8 cellular contexts compared by ENCODE assay signal in genomic region chr2:119544075-119545031, GRCh38. TPM values are rescaled to one million over a fixed set of nuclear protein-coding genes. Genes with fewer than 3 reads are reported as not detected.
DNase-seq lines count a peak whose midpoint lies in the region; ATAC-seq and TF ChIP-seq lines count a peak whose summit lies in the region.

Gene CFAP221, plus strand, starts transcription at chr2:119544449. Its CDS starts 1,683 bp downstream, at chr2:119546132.

- DNase-seq in GM10248 (ENCODE audit: extremely low spot score), result peak; percentile 64
- peak; percentile 44 for DNase-seq in NCI-H2029 treated with DMSO at 0.1 percent for 48 hours (lab: John Stamatoyannopoulos, UW)
- peak; percentile 54 for DNase-seq in activated CD8-positive, alpha-beta memory T cell treated with anti-CD3 and anti-CD28 coated beads, Interleukin-2, amount 10 ng/mL, durations not matched to agents 7 days and 5 days
- peak; percentile 77 for DNase-seq in stimulated activated CD8-positive, alpha-beta memory T cell treated with anti-CD3 and anti-CD28 coated beads, Interleukin-4, amount 100 ng/mL, for 48 hours
- no peak for DNase-seq in NK-92 treated with Interleukin-12 subunit alpha and Interleukin-12 subunit beta, amount 100 ng/mL, for 24 hours (lab: John Stamatoyannopoulos, UW)

- H3K27ac ChIP-seq in esophagus (ENCODE audit: low read depth in 2 of 2, low read length in 1 of 2), result no peak within 1 kb of the TSS

- H3K4me3 Mint-ChIP-seq in activated CD8-positive, alpha-beta memory T cell treated with anti-CD3 and anti-CD28 coated beads, Interleukin-2, amount 10 ng/mL, durations not matched to agents 7 days and 5 days, result peak within 1 kb of the TSS; percentile 38

- CTCF ChIA-PET in GM10248 (lab: Yijun Ruan, JAX), result no interaction called here
- CTCF ChIA-PET in activated CD8-positive, alpha-beta memory T cell treated with anti-CD3 and anti-CD28 coated beads, Interleukin-2, amount 10 ng/mL, durations not matched to agents 7 days and 5 days (lab: Charles Lee), result no interaction called here

- H3K36me3 ChIP-seq in esophagus (ENCODE audit: control insufficient read depth in 2 of 2, insufficient read depth in 2 of 2, low read length in 1 of 2), result no peaks in the 10 kb centered on the region

- H3K27ac Mint-ChIP-seq in activated CD8-positive, alpha-beta memory T cell treated with anti-CD3 and anti-CD28 coated beads, Interleukin-2, amount 10 ng/mL, durations not matched to agents 7 days and 5 days, result no peak within 1 kb of the TSS

- H3K4me1 ChIP-seq in esophagus (ENCODE audit: control insufficient read depth in 2 of 2, insufficient read depth in 2 of 2, low read length in 1 of 2) (peaks cover 0 to 4% of the 10 kb centered on the region in 2 donors), mononuclear cell (ENCODE audit: insufficient read depth, low read length) (peaks cover 9% of the 10 kb centered on the region)

- H3K9me3 Mint-ChIP-seq in activated CD8-positive, alpha-beta memory T cell treated with anti-CD3 and anti-CD28 coated beads, Interleukin-2, amount 10 ng/mL, durations not matched to agents 7 days and 5 days (ENCODE audit: low read depth), result no peaks in the 10 kb centered on the region

- WGBS in esophagus, 2 donors, result 5 to 6% methylated on average over 89 to 91 of the region's 91 CpGs

- peaks cover 56% of the 10 kb centered on the region for H3K27me3 Mint-ChIP-seq in activated CD8-positive, alpha-beta memory T cell treated with anti-CD3 and anti-CD28 coated beads, Interleukin-2, amount 10 ng/mL, durations not matched to agents 7 days and 5 days

- peaks cover 1% of the 10 kb centered on the region for H3K36me3 Mint-ChIP-seq in activated CD8-positive, alpha-beta memory T cell treated with anti-CD3 and anti-CD28 coated beads, Interleukin-2, amount 10 ng/mL, durations not matched to agents 7 days and 5 days

- H3K4me3 ChIP-seq in esophagus (ENCODE audit: low read depth in 1 of 2, low read length in 2 of 2) (peak within 1 kb of the TSS; percentile 41 to 47), mononuclear cell (ENCODE audit: low read length) (peak within 1 kb of the TSS; percentile 3)

- peak; percentile 66 for ATAC-seq in HG02623 (IDR thresholded peaks at IDR 0.05; ENCODE audit: unreplicated experiment)
- ATAC-seq in activated CD8-positive, alpha-beta memory T cell treated with anti-CD3 and anti-CD28 coated beads, Interleukin-2, amount 10 ng/mL, durations not matched to agents 7 days and 5 days, result peak; percentile 74

- H3K9me3 ChIP-seq in esophagus (ENCODE audit: control insufficient read depth in 2 of 2, insufficient read depth in 1 of 2, low read depth in 1 of 2, low read length in 1 of 2) (peaks cover 0 to 2% of the 10 kb centered on the region in 2 donors), mononuclear cell (ENCODE audit: low read depth, low read length) (no peaks in the 10 kb centered on the region)

- POLR2A ChIA-PET in GM10248 (lab: Yijun Ruan, JAX), result no interaction called here

- H3K4me1 Mint-ChIP-seq in activated CD8-positive, alpha-beta memory T cell treated with anti-CD3 and anti-CD28 coated beads, Interleukin-2, amount 10 ng/mL, durations not matched to agents 7 days and 5 days, result peaks cover 4% of the 10 kb centered on the region

- H3K27me3 ChIP-seq in esophagus (ENCODE audit: control insufficient read depth in 1 of 2, insufficient read depth in 2 of 2, low read length in 2 of 2) (no peaks in the 10 kb centered on the region), mononuclear cell (ENCODE audit: insufficient read depth, low read length) (peaks cover 61% of the 10 kb centered on the region)

- no peak for TF ChIP-seq CTCF in GM10248 (IDR thresholded peaks at IDR 0.05; ENCODE audit: control extremely low read depth, extremely low read depth, low read depth, missing control alignments)

RNA-seq across cellular contexts. Expression of gene CFAP221, which starts in this region (rescaled TPM):
- total RNA-seq in activated CD8-positive, alpha-beta memory T cell treated with anti-CD3 and anti-CD28 coated beads, Interleukin-2, amount 10 ng/mL, durations not matched to agents 7 days and 5 days, result not detected
- polyA plus RNA-seq in esophagus, result under 1 TPM in 1 of 2 donors, not detected in 1; 0.08 TPM
- total RNA-seq in mononuclear cell, result 0.31 TPM

Comparison
In these comparisons a context has a peak if more than half of its experiments do, and no peak if none do; other contexts are left out.
1. Peak in DNase-seq and ATAC-seq in activated CD8-positive, alpha-beta memory T cell treated with anti-CD3 and anti-CD28 coated beads, Interleukin-2, amount 10 ng/mL, durations not matched to agents 7 days and 5 days; RNA of the gene not detected or under 1 TPM.